In the genomic region with DNA sequence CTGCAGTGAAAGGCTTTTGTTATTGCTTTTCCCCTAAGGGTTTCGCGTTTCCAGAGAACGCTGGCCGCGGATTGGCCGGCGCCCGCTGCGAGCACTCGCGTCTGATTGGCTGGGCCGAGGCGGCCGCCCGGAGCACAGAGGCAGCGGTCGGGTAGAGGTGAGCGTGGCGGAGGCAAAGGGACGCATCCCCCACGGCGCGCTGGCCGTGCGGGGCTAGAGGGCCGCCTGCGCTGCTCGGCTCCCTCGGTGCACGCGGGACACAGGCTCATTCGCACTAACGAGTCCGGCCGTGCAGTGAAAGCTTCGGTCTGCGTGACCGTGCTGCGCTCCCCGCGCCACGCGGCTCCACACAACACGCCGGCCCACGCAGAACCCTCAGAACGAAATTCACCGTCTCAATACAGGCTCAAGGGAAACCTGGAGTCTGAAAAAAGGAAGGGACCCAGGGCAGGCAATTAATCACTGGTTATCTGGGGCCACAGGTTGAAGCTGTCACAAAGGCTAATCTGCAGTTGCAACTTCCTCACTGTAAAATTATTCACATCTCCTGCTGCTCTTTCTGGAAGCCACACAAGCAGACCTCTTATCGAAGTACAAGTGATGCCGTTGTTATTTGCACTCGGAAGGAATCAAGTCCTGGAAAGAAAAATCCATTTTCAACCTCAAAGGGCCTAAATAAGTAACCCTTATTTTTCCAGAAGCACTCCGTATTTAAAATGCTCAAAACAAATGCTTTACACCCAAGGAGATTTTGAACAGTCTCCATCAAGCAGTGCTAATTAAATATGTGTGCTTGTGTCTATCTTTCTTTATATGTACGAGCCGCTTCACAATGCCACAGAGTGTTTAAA, we compare ENCODE assay signal across 8 cellular contexts.
DNase-seq lines count a peak whose midpoint lies in the region; ATAC-seq and TF ChIP-seq lines count a peak whose summit lies in the region.

No MANE protein-coding gene starts in this region.

- peak overlapping the region in 4 of 5 experiments; percentile 64 to 95 (median 92) for H3K27ac Mint-ChIP-seq in brain

- H3K27me3 Mint-ChIP-seq in brain: no peaks in the 10 kb centered on the region

- H4K20me1 ChIP-seq in OCI-LY3 (ENCODE audit: insufficient read depth, low read length): peaks cover 9% of the 10 kb centered on the region

- H3K27me3 ChIP-seq in HUES64 (ENCODE audit: insufficient read depth, low read length): no peaks in the 10 kb centered on the region
- H3K27me3 ChIP-seq in OCI-LY3 (ENCODE audit: low read depth, low read length): peaks cover 35% of the 10 kb centered on the region

- TF ChIP-seq CTCF in OCI-LY3 (IDR thresholded peaks at IDR 0.05; ENCODE audit: low read depth, low read length) (no peak), brain (conservative IDR thresholded peaks at IDR 0.05) (no peak)

- H3K4me3 Mint-ChIP-seq in brain: peak overlapping the region; percentile 76 to 88 (median 83)

- ATAC-seq in GM19395 (IDR thresholded peaks at IDR 0.05; ENCODE audit: unreplicated experiment): peak; percentile 40

- no peaks in the 10 kb centered on the region for H3K9me3 Mint-ChIP-seq in brain

- 7% methylated on average over 54 of the region's 54 CpGs for WGBS in HUES64

- DNase-seq in D341Med (ENCODE audit: low spot score) (peak; percentile 93), putamen (ENCODE audit: low spot score) (peak; percentile 90), dedifferentiated amniotic fluid mesenchymal stem cell (ENCODE audit: extremely low spot score) (no peak)

- peaks cover 27% of the 10 kb centered on the region for H3K36me3 Mint-ChIP-seq in brain

- peak overlapping the region; percentile 74 for H3K9ac ChIP-seq in HUES64 (ENCODE audit: low read depth, low read length)
- peak overlapping the region; percentile 63 for H3K9ac ChIP-seq in OCI-LY3 (ENCODE audit: low read length)

- peak overlapping the region; percentile 87 for H3K27ac ChIP-seq in HUES64 (ENCODE audit: low read depth, low read length)
- H3K27ac ChIP-seq in OCI-LY3 (ENCODE audit: low read length): no peak overlapping the region

- H3K4me2 ChIP-seq in OCI-LY3 (ENCODE audit: low read length): peak overlapping the region; percentile 96

- H3K4me3 ChIP-seq in HUES64 (ENCODE audit: low read length) (peak overlapping the region; percentile 54), OCI-LY3 (ENCODE audit: low read length) (peak overlapping the region; percentile 87), iPS-11a (ENCODE audit: low read depth, low read length) (peak overlapping the region; percentile 40)

- H3K4me1 ChIP-seq in HUES64 (ENCODE audit: insufficient read depth, low read length) (peaks cover 52% of the 10 kb centered on the region), OCI-LY3 (ENCODE audit: low read length) (peaks cover 43% of the 10 kb centered on the region)

- peak overlapping the region; percentile 64; the same call in 1 of the 2 replicates for H2AFZ ChIP-seq in OCI-LY3 (ENCODE audit: low read depth, low read length)

- H3K36me3 ChIP-seq in HUES64 (ENCODE audit: insufficient read depth, low read length): peaks cover 23% of the 10 kb centered on the region
- no peaks in the 10 kb centered on the region for H3K36me3 ChIP-seq in OCI-LY3 (replicated peaks; ENCODE audit: low read depth, low read length)

- H3K4me1 Mint-ChIP-seq in brain: peaks cover 46% of the 10 kb centered on the region

- H3K9me3 ChIP-seq in HUES64 (ENCODE audit: insufficient read depth, low read depth, low read length) (no peaks in the 10 kb centered on the region), OCI-LY3 (ENCODE audit: insufficient read depth, low read length) (no peaks in the 10 kb centered on the region)

- H3K79me2 ChIP-seq in OCI-LY3 (ENCODE audit: low read length): no peaks in the 10 kb centered on the region
